ENCODE assay signal across 1 cellular context in genomic region chr10:74176380-74177139, GRCh38.
TF ChIP-seq lines count a peak whose summit lies in the region.

No MANE protein-coding gene starts in this region.

TF ChIP-seq in WTC11, 78 proteins besides CTCF, POLR2A, EP300 and RAD21 (continued from another document and continues in another):
- peak; percentile 35; the same call in 1 of the 2 replicates for TF ChIP-seq SMAD3 (CRISPR knock-in tag; IDR thresholded peaks at IDR 0.05; ENCODE audit: borderline replicate concordance)
- TF ChIP-seq TEAD4 (CRISPR knock-in tag; IDR thresholded peaks at IDR 0.05), result 0 out of 2 replicates have a peak, but pooled peaks have one; percentile 46
- TF ChIP-seq JAZF1 (CRISPR knock-in tag; IDR thresholded peaks at IDR 0.05), result no peak
- no peak for TF ChIP-seq ZNF263 (CRISPR knock-in tag; IDR thresholded peaks at IDR 0.05; ENCODE audit: low read depth)
- TF ChIP-seq SMAD4 (CRISPR knock-in tag; IDR thresholded peaks at IDR 0.05), result peak; percentile 44; the same call in 1 of the 2 replicates
- peak; percentile 47; the same call in 1 of the 2 replicates for TF ChIP-seq NFYB (CRISPR knock-in tag; conservative IDR thresholded peaks at IDR 0.05; ENCODE audit: low read depth)
- peak; percentile 97 for TF ChIP-seq USF1 (CRISPR knock-in tag; IDR thresholded peaks at IDR 0.05)
- no peak for TF ChIP-seq FOXJ3 (CRISPR knock-in tag; IDR thresholded peaks at IDR 0.05; ENCODE audit: borderline replicate concordance)
- peak; percentile 89 for TF ChIP-seq FOXK1 (CRISPR knock-in tag; IDR thresholded peaks at IDR 0.05)
- TF ChIP-seq ZMAT4 (CRISPR knock-in tag; IDR thresholded peaks at IDR 0.05), result peak; percentile 77; the same call in 1 of the 2 replicates
- TF ChIP-seq ZNF416 (CRISPR knock-in tag; IDR thresholded peaks at IDR 0.05), result peak; percentile 34; the same call in 1 of the 2 replicates
- peak; percentile 36; the same call in 1 of the 2 replicates for TF ChIP-seq ZNF232 (CRISPR knock-in tag; IDR thresholded peaks at IDR 0.05)
- TF ChIP-seq ZNF532 (CRISPR knock-in tag; IDR thresholded peaks at IDR 0.05; ENCODE audit: borderline replicate concordance), result peak; percentile 66; the same call in 1 of the 2 replicates
- peak; percentile 97 for TF ChIP-seq USF2 (CRISPR knock-in tag; IDR thresholded peaks at IDR 0.05)
- 0 out of 2 replicates have a peak, but pooled peaks have one; percentile 72 for TF ChIP-seq ZBTB43 (CRISPR knock-in tag; IDR thresholded peaks at IDR 0.05)
- peak; percentile 89 for TF ChIP-seq ESRRA (CRISPR knock-in tag; IDR thresholded peaks at IDR 0.05; ENCODE audit: borderline replicate concordance)
- TF ChIP-seq ERG (CRISPR knock-in tag; IDR thresholded peaks at IDR 0.05), result peak; percentile 81; the same call in 1 of the 2 replicates
- no peak for TF ChIP-seq ZNF121 (CRISPR knock-in tag; IDR thresholded peaks at IDR 0.05)
- peak; percentile 75 for TF ChIP-seq PRRX2 (CRISPR knock-in tag; IDR thresholded peaks at IDR 0.05)
- TF ChIP-seq TEAD1 (CRISPR knock-in tag; IDR thresholded peaks at IDR 0.05), result peak; percentile 91
- 0 out of 2 replicates have a peak, but pooled peaks have one; percentile 47 for TF ChIP-seq MLX (CRISPR knock-in tag; IDR thresholded peaks at IDR 0.05)
- peak; percentile 75; the same call in 1 of the 2 replicates for TF ChIP-seq NFATC4 (CRISPR knock-in tag; IDR thresholded peaks at IDR 0.05)
- TF ChIP-seq EMX1 (CRISPR knock-in tag; IDR thresholded peaks at IDR 0.05), result 0 out of 2 replicates have a peak, but pooled peaks have one; percentile 71
- TF ChIP-seq HMGA2 (CRISPR knock-in tag; IDR thresholded peaks at IDR 0.05), result no peak
- TF ChIP-seq PRDM15 (CRISPR knock-in tag; IDR thresholded peaks at IDR 0.05), result no peak
- TF ChIP-seq ZNF671 (CRISPR knock-in tag; IDR thresholded peaks at IDR 0.05), result no peak
- no peak for TF ChIP-seq TP53 (CRISPR knock-in tag; IDR thresholded peaks at IDR 0.05)
- TF ChIP-seq E2F5 (CRISPR knock-in tag; IDR thresholded peaks at IDR 0.05), result peak; percentile 79; the same call in 1 of the 2 replicates
- TF ChIP-seq ATF3 (CRISPR knock-in tag; conservative IDR thresholded peaks at IDR 0.05), result 0 out of 2 replicates have a peak, but pooled peaks have one; percentile 55
- peak; percentile 97 for TF ChIP-seq FOXP1 (CRISPR knock-in tag; IDR thresholded peaks at IDR 0.05; ENCODE audit: borderline replicate concordance)
- no peak for TF ChIP-seq ELF4 (CRISPR knock-in tag; IDR thresholded peaks at IDR 0.05; ENCODE audit: low read depth)
- peak; percentile 90 for TF ChIP-seq KAT7 (CRISPR knock-in tag; IDR thresholded peaks at IDR 0.05; ENCODE audit: borderline replicate concordance)
- no peak for TF ChIP-seq E2F4 (CRISPR knock-in tag; IDR thresholded peaks at IDR 0.05; ENCODE audit: borderline replicate concordance, low read depth)
- TF ChIP-seq NR2C2 (CRISPR knock-in tag; IDR thresholded peaks at IDR 0.05), result peak; percentile 23; the same call in 1 of the 2 replicates
- TF ChIP-seq ZNF281 (CRISPR knock-in tag; IDR thresholded peaks at IDR 0.05), result no peak
- peak; percentile 76; the same call in 1 of the 2 replicates for TF ChIP-seq ATF2 (CRISPR knock-in tag; IDR thresholded peaks at IDR 0.05; ENCODE audit: borderline replicate concordance, low read depth)
